In the genomic region with DNA sequence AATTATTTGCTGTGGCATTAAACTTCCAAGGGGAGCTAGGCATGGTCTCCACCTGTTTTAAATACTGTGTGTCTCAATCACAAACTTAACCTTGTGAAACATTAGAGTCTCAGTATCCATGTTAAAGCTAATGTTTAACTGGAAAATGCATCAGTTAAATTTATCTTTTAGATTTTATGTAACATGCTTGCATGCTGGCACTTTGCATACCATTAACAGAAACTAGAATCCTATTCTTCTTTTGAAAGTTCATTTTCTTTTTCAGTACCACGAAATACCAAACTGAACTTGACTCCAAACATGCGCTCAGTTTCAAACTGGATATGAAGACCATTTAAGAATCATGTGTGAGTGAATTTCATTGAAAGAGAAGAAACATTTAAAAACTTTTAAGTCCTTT, we compare ENCODE assay signal across 31 cellular contexts.
"Had no signal": no experiment of that assay in that cellular context is flagged by ENCODE, and none has a peak within 500 bp of the region (broad histone marks: within the 10 kb centered on the region; RNA-seq: fewer than 3 reads in every experiment).

No MANE protein-coding gene starts in this region.

- H3K27me3 Mint-ChIP-seq: activated CD4-positive, alpha-beta memory T cell treated with anti-CD3 and anti-CD28 coated beads for 36 hours; brain had no signal

- H3K4me3 Mint-ChIP-seq: activated CD4-positive, alpha-beta memory T cell treated with anti-CD3 and anti-CD28 coated beads for 36 hours; activated naive CD4-positive, alpha-beta T cell treated with anti-CD3 and anti-CD28 coated beads for 36 hours; activated T-cell treated with anti-CD3 and anti-CD28 coated beads, Interleukin-2, amount 50 U/mL, for 4 hours; activated T-helper 1 cell treated with anti-CD3 and anti-CD28 coated beads, Interleukin-12 subunit alpha, Interleukin-12 subunit beta, Interleukin-2, Interleukin-4 antibody, amounts not matched to agents 30 ng/mL and 10 ng/mL and 1 ng/mL, durations not matched to agents 14 hours and 24 hours and 36 hours; brain; T-helper 1 cell treated with Interleukin-12 subunit alpha and Interleukin-12 subunit beta and Interleukin-4 antibody, amounts not matched to agents 30 μg/mL and 1 μg/mL, for 36 hours; T-helper 2 cell treated with Interferon-gamma antibody and Interleukin-4, amounts not matched to agents 5 μg/mL and 100 μg/mL, for 36 hours; WTC11 had no signal

- ATAC-seq: activated CD4-positive, CD25-positive, alpha-beta regulatory T cell treated with anti-CD3 and anti-CD28 coated beads, Interleukin-2, amount 50 U/mL, for 24 hours; activated naive CD4-positive, alpha-beta T cell treated with anti-CD3 and anti-CD28 coated beads, Interleukin-2, amount 50 U/mL, for 72 hours; activated T-cell treated with anti-CD3 and anti-CD28 coated beads, Interleukin-2, amount 50 U/mL, for 4 hours; PC-3; WTC11 had no signal

- H3K27ac Mint-ChIP-seq: activated CD4-positive, alpha-beta memory T cell treated with anti-CD3 and anti-CD28 coated beads for 36 hours; activated naive CD4-positive, alpha-beta T cell treated with anti-CD3 and anti-CD28 coated beads for 36 hours; activated naive CD4-positive, alpha-beta T cell treated with anti-CD3 and anti-CD28 coated beads, Interleukin-2, amount 50 U/mL, for 72 hours; activated T-helper 1 cell treated with anti-CD3 and anti-CD28 coated beads, Interleukin-12 subunit alpha, Interleukin-12 subunit beta, Interleukin-2, Interleukin-4 antibody, amounts not matched to agents 30 ng/mL and 10 ng/mL and 1 ng/mL, durations not matched to agents 14 hours and 24 hours and 36 hours; brain; T-helper 1 cell treated with Interleukin-12 subunit alpha and Interleukin-12 subunit beta and Interleukin-4 antibody, amounts not matched to agents 30 μg/mL and 1 μg/mL, for 36 hours; T-helper 2 cell treated with Interferon-gamma antibody and Interleukin-4, amounts not matched to agents 5 μg/mL and 100 μg/mL, for 36 hours; WTC11 had no signal

- H3K9me3 Mint-ChIP-seq: activated naive CD4-positive, alpha-beta T cell treated with anti-CD3 and anti-CD28 coated beads, Interleukin-2, amount 50 U/mL, for 72 hours; activated T-helper 1 cell treated with anti-CD3 and anti-CD28 coated beads, Interleukin-12 subunit alpha, Interleukin-12 subunit beta, Interleukin-2, Interleukin-4 antibody, amounts not matched to agents 30 ng/mL and 10 ng/mL and 1 ng/mL, durations not matched to agents 14 hours and 24 hours and 36 hours; T-helper 1 cell treated with Interleukin-12 subunit alpha and Interleukin-12 subunit beta and Interleukin-4 antibody, amounts not matched to agents 30 μg/mL and 1 μg/mL, for 36 hours had no signal

- H3K36me3 Mint-ChIP-seq: activated CD4-positive, alpha-beta memory T cell treated with anti-CD3 and anti-CD28 coated beads for 36 hours; activated naive CD4-positive, alpha-beta T cell treated with anti-CD3 and anti-CD28 coated beads, Interleukin-2, amount 50 U/mL, for 72 hours; brain had no signal

- H3K4me1 Mint-ChIP-seq: brain had no signal

- DNase-seq: activated CD4-positive, alpha-beta memory T cell treated with anti-CD3 and anti-CD28 coated beads for 36 hours; activated CD4-positive, alpha-beta T cell treated with anti-CD3 and anti-CD28 coated beads for 4 hours; activated CD4-positive, alpha-beta T cell treated with anti-CD3 and anti-CD28 coated beads, Interleukin-2, amount 50 U/mL, for 1 hour; activated CD8-positive, alpha-beta memory T cell treated with anti-CD3 and anti-CD28 coated beads, Interleukin-2, amount 50 U/mL, for 4 hours; activated gamma-delta T cell treated with Interleukin-2 at 50 U/mL for 16 hours; activated naive CD4-positive, alpha-beta T cell treated with anti-CD3 and anti-CD28 coated beads for 36 hours; activated T-cell treated with anti-CD3 and anti-CD28 coated beads for 4 hours; activated T-cell treated with anti-CD3 and anti-CD28 coated beads, Interleukin-2, amount 50 U/mL, for 4 hours; adrenal gland; caudate nucleus; cerebellar nuclear complex; MG63; NCI-H1092 treated with DMSO at 0.1 percent for 48 hours; NCI-H1417 treated with DMSO at 0.1 percent for 48 hours; NCI-H1930; NCI-H2081 treated with DMSO at 0.1 percent for 48 hours; NCI-H226; NCI-H446 treated with DMSO at 0.1 percent for 48 hours; NCI-H524 treated with DMSO at 0.1 percent for 48 hours; PC-3; Peyer's patch; RPMI8226; SHP77 treated with DMSO at 0.1 percent for 48 hours; SK-N-SH had no signal
